16 cellular contexts compared by ENCODE assay signal in genomic region chr2:2520396-2520795, GRCh38.
"Had no signal": no experiment of that assay in that cellular context is flagged by ENCODE, and none has a peak within 500 bp of the region (broad histone marks: within the 10 kb centered on the region; RNA-seq: fewer than 3 reads in every experiment).

No MANE protein-coding gene starts in this region.

- H3K27me3 ChIP-seq: brain microvascular endothelial cell had no signal

- DNase-seq: activated CD4-positive, alpha-beta T cell treated with anti-CD3 and anti-CD28 coated beads, Interleukin-2, amount 10 ng/mL, durations not matched to agents 7 days and 5 days; activated CD8-positive, alpha-beta memory T cell treated with anti-CD3 and anti-CD28 coated beads, Interleukin-2, amount 50 U/mL, for 4 hours; activated effector memory CD4-positive, alpha-beta T cell treated with Interleukin-2 at 50 U/mL for 16 hours; activated naive CD4-positive, alpha-beta T cell treated with anti-CD3 and anti-CD28 coated beads, Interleukin-2, amount 10 ng/mL, durations not matched to agents 7 days and 5 days; activated naive CD8-positive, alpha-beta T cell treated with anti-CD3 and anti-CD28 coated beads, Interleukin-2, amount 50 U/mL, for 24 hours; activated T-cell treated with anti-CD3 and anti-CD28 coated beads, Interleukin-2, amount 50 U/mL, for 48 hours; anterior cingulate cortex; brain microvascular endothelial cell; cortex of kidney; effector CD8-positive, alpha-beta T cell; left lung; mammary epithelial cell; stimulated activated CD8-positive, alpha-beta memory T cell treated with anti-CD3 and anti-CD28 coated beads, Interleukin-4, amount 100 ng/mL, for 48 hours; stimulated activated naive CD4-positive, alpha-beta T cell; T-cell had no signal

- H3K9me3 Mint-ChIP-seq: activated CD4-positive, alpha-beta T cell treated with anti-CD3 and anti-CD28 coated beads, Interleukin-2, amount 10 ng/mL, durations not matched to agents 7 days and 5 days; activated naive CD4-positive, alpha-beta T cell treated with anti-CD3 and anti-CD28 coated beads, Interleukin-2, amount 10 ng/mL, durations not matched to agents 7 days and 5 days; activated naive CD8-positive, alpha-beta T cell treated with anti-CD3 and anti-CD28 coated beads, Interleukin-2, amount 50 U/mL, for 24 hours had no signal

- H3K27ac Mint-ChIP-seq: activated CD4-positive, alpha-beta T cell treated with anti-CD3 and anti-CD28 coated beads, Interleukin-2, amount 10 ng/mL, durations not matched to agents 7 days and 5 days; activated naive CD4-positive, alpha-beta T cell treated with anti-CD3 and anti-CD28 coated beads, Interleukin-2, amount 10 ng/mL, durations not matched to agents 7 days and 5 days; activated naive CD8-positive, alpha-beta T cell treated with anti-CD3 and anti-CD28 coated beads, Interleukin-2, amount 50 U/mL, for 24 hours; T-cell had no signal

- H3K27ac ChIP-seq: brain microvascular endothelial cell, left lung, parathyroid adenoma had no signal

- H3K4me1 Mint-ChIP-seq: activated CD4-positive, alpha-beta T cell treated with anti-CD3 and anti-CD28 coated beads, Interleukin-2, amount 10 ng/mL, durations not matched to agents 7 days and 5 days; activated naive CD4-positive, alpha-beta T cell treated with anti-CD3 and anti-CD28 coated beads, Interleukin-2, amount 10 ng/mL, durations not matched to agents 7 days and 5 days; activated naive CD8-positive, alpha-beta T cell treated with anti-CD3 and anti-CD28 coated beads, Interleukin-2, amount 50 U/mL, for 24 hours; T-cell had no signal

- H3K4me3 ChIP-seq: left lung had no signal

- H3K9me3 ChIP-seq: left lung had no signal

- ATAC-seq: activated naive CD8-positive, alpha-beta T cell treated with anti-CD3 and anti-CD28 coated beads, Interleukin-2, amount 50 U/mL, for 24 hours; left lung; T-cell had no signal

- H3K9ac ChIP-seq: parathyroid adenoma had no signal

- H3K79me2 ChIP-seq: parathyroid adenoma had no signal

- H3K36me3 ChIP-seq: brain microvascular endothelial cell, left lung had no signal

- H3K36me3 Mint-ChIP-seq: activated naive CD4-positive, alpha-beta T cell treated with anti-CD3 and anti-CD28 coated beads, Interleukin-2, amount 10 ng/mL, durations not matched to agents 7 days and 5 days; T-cell had no signal

- H3K4me3 Mint-ChIP-seq: activated CD4-positive, alpha-beta T cell treated with anti-CD3 and anti-CD28 coated beads, Interleukin-2, amount 10 ng/mL, durations not matched to agents 7 days and 5 days; activated naive CD4-positive, alpha-beta T cell treated with anti-CD3 and anti-CD28 coated beads, Interleukin-2, amount 10 ng/mL, durations not matched to agents 7 days and 5 days; activated naive CD8-positive, alpha-beta T cell treated with anti-CD3 and anti-CD28 coated beads, Interleukin-2, amount 50 U/mL, for 24 hours; T-cell had no signal

- H3K27me3 Mint-ChIP-seq: activated naive CD4-positive, alpha-beta T cell treated with anti-CD3 and anti-CD28 coated beads, Interleukin-2, amount 10 ng/mL, durations not matched to agents 7 days and 5 days had no signal

- H2AFZ ChIP-seq: parathyroid adenoma had no signal

- H3K4me1 ChIP-seq: left lung, parathyroid adenoma had no signal
